ENCODE assay signal across 8 cellular contexts in the genomic region with DNA sequence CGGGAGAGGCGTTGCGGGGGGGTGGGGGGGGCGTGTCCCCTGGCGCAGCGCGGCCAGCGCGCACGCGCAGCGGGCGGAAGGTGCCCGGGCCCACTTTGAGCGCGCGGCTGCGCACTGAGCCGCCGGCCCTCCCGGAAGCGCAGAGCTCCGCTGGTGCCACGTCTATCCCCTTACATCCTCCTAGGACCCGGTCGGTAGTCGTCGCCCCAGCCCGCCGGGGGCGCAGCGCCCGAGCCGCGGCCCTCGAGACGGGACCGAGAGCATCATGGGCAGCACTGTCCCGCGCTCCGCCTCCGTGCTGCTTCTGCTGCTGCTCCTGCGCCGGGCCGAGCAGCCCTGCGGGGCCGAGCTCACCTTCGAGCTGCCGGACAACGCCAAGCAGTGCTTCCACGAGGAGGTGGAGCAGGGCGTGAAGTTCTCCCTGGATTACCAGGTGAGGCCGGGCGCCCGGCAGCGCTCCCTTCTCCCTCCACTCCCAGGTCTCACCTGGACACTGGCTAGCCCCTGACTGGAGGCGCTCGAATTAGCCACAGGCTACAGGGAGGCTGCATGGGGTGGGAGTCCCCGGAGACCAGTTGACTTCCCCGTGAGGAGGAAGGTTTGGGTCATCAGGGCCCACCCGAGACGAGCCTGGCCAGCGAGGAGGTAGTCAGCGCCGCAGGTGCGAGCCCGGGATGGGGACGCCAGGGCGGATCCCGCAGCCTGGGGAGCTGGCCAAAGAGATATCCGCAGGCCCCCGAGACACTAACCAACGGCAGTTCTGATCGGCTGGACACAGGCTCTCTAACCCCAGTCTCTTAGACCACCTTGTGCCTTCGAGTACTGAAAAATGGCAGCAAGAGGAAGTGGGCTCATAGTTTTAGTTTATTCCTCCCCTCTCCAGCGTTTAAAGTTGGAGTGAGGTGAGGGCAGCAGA. TPM values are rescaled to one million over a fixed set of nuclear protein-coding genes. Genes with fewer than 3 reads are reported as not detected.
A peak's percentile ranks its signal among the peaks of the same experiment; 100 is the strongest.
DNase-seq lines count a peak whose midpoint lies in the region; ATAC-seq and TF ChIP-seq lines count a peak whose summit lies in the region.

A gene (plus strand): TSS at position 128 of the 916 bp plus-strand sequence. CDS start 138 bp downstream, at position 266.

- TF ChIP-seq CTCF in brain microvascular endothelial cell (IDR thresholded peaks at IDR 0.05; ENCODE audit: low read depth, low read length, missing control alignments): peak; percentile 35

- peak within 1 kb of the TSS; percentile 83 for H3K9ac ChIP-seq in iPS-18a (ENCODE audit: low read length)
- H3K9ac ChIP-seq in skeletal muscle tissue (ENCODE audit: low read depth in 1 of 3, low read length in 3 of 3): peak within 1 kb of the TSS; percentile 65 to 69 (median 68)

- H3K4me1 ChIP-seq in iPS-18a (ENCODE audit: control insufficient read depth, low read depth, low read length) (peaks cover 10% of the 10 kb centered on the region), skeletal muscle tissue (ENCODE audit: control insufficient read depth in 3 of 3, insufficient read depth in 3 of 3, low read length in 3 of 3) (peaks cover 15 to 36% (median 29%) of the 10 kb centered on the region in 3 donors)

- ATAC-seq in GM18511 (IDR thresholded peaks at IDR 0.05; ENCODE audit: unreplicated experiment): peak; percentile 95
- ATAC-seq in HG03025 (IDR thresholded peaks at IDR 0.05; ENCODE audit: low FRiP score, unreplicated experiment): peak; percentile 81

- H3K27ac ChIP-seq in brain microvascular endothelial cell (peak within 1 kb of the TSS; percentile 33), iPS-18a (ENCODE audit: low read length) (no peak within 1 kb of the TSS), skeletal muscle tissue (ENCODE audit: low read depth, low read length) (no peak within 1 kb of the TSS)

- H3K36me3 ChIP-seq in brain microvascular endothelial cell (replicated peaks): peaks cover 30% of the 10 kb centered on the region
- H3K36me3 ChIP-seq in iPS-18a (ENCODE audit: control insufficient read depth, low read depth, low read length): peaks cover 27% of the 10 kb centered on the region
- H3K36me3 ChIP-seq in skeletal muscle tissue (ENCODE audit: control insufficient read depth in 3 of 3, insufficient read depth in 3 of 3, low read length in 3 of 3): peaks cover 2 to 5% (median 4%) of the 10 kb centered on the region in 3 donors

- H3K9me3 ChIP-seq in iPS-18a (ENCODE audit: control insufficient read depth, low read depth, low read length) (no peaks in the 10 kb centered on the region), skeletal muscle tissue (ENCODE audit: control insufficient read depth in 3 of 3, low read length in 3 of 3) (no peaks in the 10 kb centered on the region)

- peaks cover 2% of the 10 kb centered on the region for H3K27me3 ChIP-seq in brain microvascular endothelial cell (replicated peaks)
- H3K27me3 ChIP-seq in iPS-18a (ENCODE audit: control insufficient read depth, insufficient read depth, low read length): peaks cover 36% of the 10 kb centered on the region
- peaks cover 18 to 36% (median 30%) of the 10 kb centered on the region in 3 donors for H3K27me3 ChIP-seq in skeletal muscle tissue (ENCODE audit: control insufficient read depth in 3 of 3, insufficient read depth in 3 of 3, low read length in 3 of 3)

- H3K4me3 ChIP-seq in brain microvascular endothelial cell (ENCODE audit: low read depth, low read length): peak within 1 kb of the TSS; percentile 93
- H3K4me3 ChIP-seq in iPS-18a (ENCODE audit: low read length): peak within 1 kb of the TSS; percentile 91
- peak within 1 kb of the TSS; percentile 71 to 77 (median 72) for H3K4me3 ChIP-seq in skeletal muscle tissue (ENCODE audit: low read length in 3 of 3)

- DNase-seq in A172 (ENCODE audit: low spot score) (peak; percentile 63), NCI-H2029 treated with DMSO at 0.1 percent for 48 hours (lab: John Stamatoyannopoulos, UW) (peak; percentile 1), UCSD-AML1 (lab: John Stamatoyannopoulos, UW; ENCODE audit: unreplicated experiment) (peak; percentile 92), brain microvascular endothelial cell (peak; percentile 77)

- in situ Hi-C loops in brain microvascular endothelial cell (cut with HindIII; ENCODE audit: low pct_ligation_motif_present, low sequenced_read_pairs): no loop called here

RNA-seq across cellular contexts. Expression of the gene that starts here (rescaled TPM):
- total RNA-seq in A172 (2014; rRNA removed; shearing (Covaris generic)): 108 and 115 TPM in 2 replicates
- 28.2 TPM for total RNA-seq in skeletal muscle tissue

Comparison
In these comparisons a context has a peak if more than half of its experiments do, and no peak if none do; other contexts are left out.
1. DNase-seq: peak in every context shown above with its lines; median percentile 92 in UCSD-AML1; 77 in brain microvascular endothelial cell; 63 in A172; 1 in NCI-H2029 treated with DMSO at 0.1 percent for 48 hours.